20 cellular contexts compared by ENCODE assay signal in the genomic region with DNA sequence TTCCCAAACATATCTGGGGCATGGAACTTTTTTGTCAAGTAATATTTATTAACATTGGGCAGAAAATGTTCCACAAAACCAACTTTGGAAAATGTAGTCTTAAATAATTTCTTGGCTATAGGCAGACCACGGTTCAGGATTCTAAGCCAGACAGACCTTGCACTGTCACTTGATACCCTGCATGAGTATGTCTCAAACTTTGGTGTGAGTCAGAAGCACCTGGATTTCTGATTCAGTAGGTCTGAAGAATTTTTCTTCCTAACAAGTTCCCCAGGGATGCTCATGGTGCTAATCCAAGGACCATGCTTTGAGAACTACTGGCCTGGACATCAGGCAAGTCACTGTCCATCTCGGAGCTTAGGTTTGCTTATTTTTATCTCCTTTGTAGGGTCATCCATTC.
"Had no signal": no experiment of that assay in that cellular context is flagged by ENCODE, and none has a peak within 500 bp of the region (broad histone marks: within the 10 kb centered on the region; RNA-seq: fewer than 3 reads in every experiment).

No MANE protein-coding gene starts in this region.

- H3K4me3 ChIP-seq: adrenal gland, dorsolateral prefrontal cortex, gastroesophageal sphincter, heart right ventricle, left ventricle myocardium inferior had no signal

- H3K9me3 ChIP-seq: adrenal gland, gastroesophageal sphincter had no signal

- H3K27ac Mint-ChIP-seq: activated naive CD4-positive, alpha-beta T cell treated with anti-CD3 and anti-CD28 coated beads, Interleukin-2, amount 50 U/mL, for 72 hours; nephron progenitor cell had no signal

- H3K27ac ChIP-seq: adrenal gland, dorsolateral prefrontal cortex, gastroesophageal sphincter, heart right ventricle, left ventricle myocardium inferior, WERI-Rb-1 had no signal

- H3K4me1 ChIP-seq: adrenal gland, heart right ventricle, left ventricle myocardium inferior had no signal

- H3K36me3 ChIP-seq: adrenal gland, gastroesophageal sphincter, heart right ventricle, left ventricle myocardium inferior, WERI-Rb-1 had no signal

- H3K4me1 Mint-ChIP-seq: nephron progenitor cell had no signal

- H3K27me3 ChIP-seq: adrenal gland, dorsolateral prefrontal cortex, gastroesophageal sphincter, heart right ventricle had no signal

- FAIRE-seq: colon, islet of Langerhans had no signal

- ATAC-seq: activated naive CD4-positive, alpha-beta T cell treated with anti-CD3 and anti-CD28 coated beads, Interleukin-2, amount 50 U/mL, for 72 hours; gastroesophageal sphincter; heart right ventricle had no signal

- DNase-seq: activated CD4-positive, alpha-beta T cell treated with anti-CD3 and anti-CD28 coated beads, Interleukin-2, amount 50 U/mL, for 48 hours; activated gamma-delta T cell treated with Interleukin-2 at 50 U/mL for 16 hours; adrenal gland; central memory CD4-positive, alpha-beta T cell; dorsolateral prefrontal cortex; heart right ventricle; left ventricle myocardium inferior; nephron progenitor cell; occipital lobe; posterior cingulate gyrus; retina; stimulated activated CD8-positive, alpha-beta memory T cell treated with anti-CD3 and anti-CD28 coated beads, Interleukin-4, amount 100 ng/mL, for 48 hours; stimulated activated naive CD4-positive, alpha-beta T cell; SW 1271; T-helper 2 cell; WERI-Rb-1 had no signal

- H3K4me3 Mint-ChIP-seq: nephron progenitor cell had no signal
